26 cellular contexts compared by ENCODE assay signal in genomic region chr6:137767465-137767864, GRCh38.
A peak's percentile ranks its signal among the peaks of the same experiment; 100 is the strongest.
DNase-seq lines count a peak whose midpoint lies in the region; ATAC-seq and TF ChIP-seq lines count a peak whose summit lies in the region.
"Had no signal": no experiment of that assay in that cellular context is flagged by ENCODE, and none has a peak within 500 bp of the region (broad histone marks: within the 10 kb centered on the region; RNA-seq: fewer than 3 reads in every experiment).

No MANE protein-coding gene starts in this region.

- no peak overlapping the region for H3K27ac ChIP-seq in CD4-positive, alpha-beta T cell (ENCODE audit: low read depth, low read length)
- H3K27ac ChIP-seq in HEK293 (ENCODE audit: extremely low read depth, low read depth, low read length) = no peak overlapping the region
- peak overlapping the region; percentile 47 for H3K27ac ChIP-seq in mesodermal cell (ENCODE audit: low read depth, low read length, severe bottlenecking)
- H3K27ac ChIP-seq: coronary artery, gastroesophageal sphincter, prostate gland had no signal

- H3K4me3 Mint-ChIP-seq in CD4-positive, alpha-beta T cell = no peak overlapping the region
- no peak overlapping the region for H3K4me3 Mint-ChIP-seq in activated T-helper 2 cell treated with anti-CD3 and anti-CD28 coated beads, Interferon-gamma antibody, Interleukin-2, Interleukin-4, amounts not matched to agents 10 μg/mL and 5 μg/mL and 100 μg/mL, durations not matched to agents 14 hours and 24 hours and 36 hours (ENCODE audit: low read depth)
- H3K4me3 Mint-ChIP-seq in glutamatergic neuron (ENCODE audit: unreplicated experiment) = no peak overlapping the region
- H3K4me3 Mint-ChIP-seq: endodermal cell had no signal

- peak overlapping the region; percentile 73 for H3K27ac Mint-ChIP-seq in CD4-positive, alpha-beta T cell
- peak overlapping the region; percentile 94 for H3K27ac Mint-ChIP-seq in activated T-helper 2 cell treated with anti-CD3 and anti-CD28 coated beads, Interferon-gamma antibody, Interleukin-2, Interleukin-4, amounts not matched to agents 10 μg/mL and 5 μg/mL and 100 μg/mL, durations not matched to agents 14 hours and 24 hours and 36 hours
- no peak overlapping the region for H3K27ac Mint-ChIP-seq in glutamatergic neuron (ENCODE audit: unreplicated experiment)
- H3K27ac Mint-ChIP-seq: endodermal cell had no signal

- H3K4me1 Mint-ChIP-seq in CD4-positive, alpha-beta T cell (ENCODE audit: low read depth) = peaks cover 30% of the 10 kb centered on the region
- peaks cover 31% of the 10 kb centered on the region for H3K4me1 Mint-ChIP-seq in activated T-helper 2 cell treated with anti-CD3 and anti-CD28 coated beads, Interferon-gamma antibody, Interleukin-2, Interleukin-4, amounts not matched to agents 10 μg/mL and 5 μg/mL and 100 μg/mL, durations not matched to agents 14 hours and 24 hours and 36 hours (ENCODE audit: low read depth)
- no peaks in the 10 kb centered on the region for H3K4me1 Mint-ChIP-seq in glutamatergic neuron (ENCODE audit: low read depth, unreplicated experiment)

- no peaks in the 10 kb centered on the region for H3K36me3 Mint-ChIP-seq in CD4-positive, alpha-beta T cell (ENCODE audit: low read depth)
- H3K36me3 Mint-ChIP-seq in activated T-helper 2 cell treated with anti-CD3 and anti-CD28 coated beads, Interferon-gamma antibody, Interleukin-2, Interleukin-4, amounts not matched to agents 10 μg/mL and 5 μg/mL and 100 μg/mL, durations not matched to agents 14 hours and 24 hours and 36 hours (ENCODE audit: low read depth) = peaks cover 3% of the 10 kb centered on the region
- no peaks in the 10 kb centered on the region for H3K36me3 Mint-ChIP-seq in glutamatergic neuron (ENCODE audit: unreplicated experiment)

- H3K4me1 ChIP-seq in HEK293 (ENCODE audit: control insufficient read depth, insufficient read depth, low read length) (no peaks in the 10 kb centered on the region), mesodermal cell (ENCODE audit: control insufficient read depth, insufficient read depth, low read length, poor library complexity, severe bottlenecking) (peaks cover 12% of the 10 kb centered on the region)
- H3K4me1 ChIP-seq: gastroesophageal sphincter, prostate gland had no signal

- no peak for TF ChIP-seq CTCF in CD4-positive, alpha-beta T cell (IDR thresholded peaks at IDR 0.05)
- no peak for TF ChIP-seq CTCF in HEK293 (tag by site-specific recombination; IDR thresholded peaks at IDR 0.05)
- TF ChIP-seq CTCF in glutamatergic neuron (IDR thresholded peaks at IDR 0.05; ENCODE audit: partially characterized antibody, unreplicated experiment) = no peak

- POLR2A ChIA-PET in CD4-positive, alpha-beta T cell (lab: Charles Lee) = no interaction called here
- POLR2A ChIA-PET in HEK293 (lab: Yijun Ruan, JAX) = no interaction called here

- ATAC-seq in CD4-positive, alpha-beta T cell (ENCODE audit: poor library complexity) = no peak
- no peak for ATAC-seq in HG03460 (IDR thresholded peaks at IDR 0.05; ENCODE audit: unreplicated experiment)
- no peak for ATAC-seq in left colon
- ATAC-seq: gastroesophageal sphincter had no signal

- H3K9me3 ChIP-seq in CD4-positive, alpha-beta T cell (ENCODE audit: control insufficient read depth, low read length) = no peaks in the 10 kb centered on the region
- H3K9me3 ChIP-seq in HEK293 (ENCODE audit: control insufficient read depth, insufficient read depth, low read depth, low read length) = no peaks in the 10 kb centered on the region
- no peaks in the 10 kb centered on the region for H3K9me3 ChIP-seq in mesodermal cell (ENCODE audit: control insufficient read depth, low read length)
- H3K9me3 ChIP-seq: prostate gland, upper lobe of left lung had no signal

- H3K36me3 ChIP-seq in HEK293 (ENCODE audit: control insufficient read depth in 2 of 2, insufficient read depth in 1 of 2, low read length in 2 of 2) = no peaks in the 10 kb centered on the region
- H3K36me3 ChIP-seq in mesodermal cell (ENCODE audit: control insufficient read depth, insufficient read depth, low read length) = no peaks in the 10 kb centered on the region
- H3K36me3 ChIP-seq: gastroesophageal sphincter, prostate gland, upper lobe of left lung had no signal

- DNase-seq in CD4-positive, alpha-beta T cell = no peak
- no peak for DNase-seq in activated T-helper 2 cell treated with anti-CD3 and anti-CD28 coated beads, Interferon-gamma antibody, Interleukin-2, Interleukin-4, amounts not matched to agents 10 μg/mL and 5 μg/mL and 100 μg/mL, durations not matched to agents 14 hours and 24 hours and 36 hours (ENCODE audit: low spot score)
- no peak for DNase-seq in glutamatergic neuron
- DNase-seq in left colon = no peak
- no peak for DNase-seq in activated gamma-delta T cell treated with Interleukin-2 at 50 U/mL for 16 hours
- DNase-seq: activated CD4-positive, alpha-beta T cell treated with anti-CD3 and anti-CD28 coated beads, Interleukin-2, amount 50 U/mL, for 48 hours; activated T-cell treated with anti-CD3 and anti-CD28 coated beads for 4 hours; amygdala; DMS53; endodermal cell; H7; kidney glomerular epithelial cell; NCI-H1105; NCI-H2029 treated with DMSO at 0.1 percent for 48 hours; NCI-H2227 treated with DMSO at 0.1 percent for 48 hours; stimulated activated CD8-positive, alpha-beta memory T cell treated with anti-CD3 and anti-CD28 coated beads, Interleukin-4, amount 100 ng/mL, for 48 hours; substantia nigra; T-helper 9 cell; upper lobe of left lung had no signal

- H3K27me3 ChIP-seq in CD4-positive, alpha-beta T cell (ENCODE audit: control insufficient read depth, insufficient read depth, low read length) = no peaks in the 10 kb centered on the region
- H3K27me3 ChIP-seq: gastroesophageal sphincter, upper lobe of left lung had no signal

- WGBS in mesodermal cell (ENCODE audit: insufficient coverage in 2 of 2), 2 experiments = 71 to 100% methylated on average over 1 of the region's 2 CpGs

- CTCF ChIA-PET in CD4-positive, alpha-beta T cell (lab: Charles Lee) = no interaction called here
- CTCF ChIA-PET in HEK293 (lab: Yijun Ruan, JAX) = interaction anchor here (1.0 to 1.3 kb wide), 2 partner anchors 61 to 133 kb away, joined by 3 to 4 read pairs; no protein-coding TSS in a partner anchor

- no peak overlapping the region for H3K4me3 ChIP-seq in HEK293 (ENCODE audit: low read depth, low read length)
- no peak overlapping the region for H3K4me3 ChIP-seq in mesodermal cell (ENCODE audit: extremely low read depth, insufficient read depth, low read length, poor library complexity, severe bottlenecking)
- H3K4me3 ChIP-seq: coronary artery, gastroesophageal sphincter, lung, prostate gland, upper lobe of left lung had no signal

- intact Hi-C loops in CD4-positive, alpha-beta T cell (cut with DNase I, micrococcal nuclease) = loop anchor here in 1 of 2 experiments (5.0 kb wide), 1 partner anchor 40 kb away; no protein-coding TSS in a partner anchor
- intact Hi-C loops in activated T-helper 2 cell treated with anti-CD3 and anti-CD28 coated beads, Interferon-gamma antibody, Interleukin-2, Interleukin-4, amounts not matched to agents 10 μg/mL and 5 μg/mL and 100 μg/mL, durations not matched to agents 14 hours and 24 hours and 36 hours (cut with micrococcal nuclease) = no loop called here
- intact Hi-C loops in left colon (cut with DNase I, micrococcal nuclease) = no loop called here

- H3K27me3 Mint-ChIP-seq in CD4-positive, alpha-beta T cell = no peaks in the 10 kb centered on the region
- no peaks in the 10 kb centered on the region for H3K27me3 Mint-ChIP-seq in activated T-helper 2 cell treated with anti-CD3 and anti-CD28 coated beads, Interferon-gamma antibody, Interleukin-2, Interleukin-4, amounts not matched to agents 10 μg/mL and 5 μg/mL and 100 μg/mL, durations not matched to agents 14 hours and 24 hours and 36 hours (ENCODE audit: low read depth)
- peaks cover 2% of the 10 kb centered on the region for H3K27me3 Mint-ChIP-seq in glutamatergic neuron (ENCODE audit: unreplicated experiment)

- H3K9me3 Mint-ChIP-seq in CD4-positive, alpha-beta T cell = no peaks in the 10 kb centered on the region
- H3K9me3 Mint-ChIP-seq in activated T-helper 2 cell treated with anti-CD3 and anti-CD28 coated beads, Interferon-gamma antibody, Interleukin-2, Interleukin-4, amounts not matched to agents 10 μg/mL and 5 μg/mL and 100 μg/mL, durations not matched to agents 14 hours and 24 hours and 36 hours = peaks cover 4% of the 10 kb centered on the region
- no peaks in the 10 kb centered on the region for H3K9me3 Mint-ChIP-seq in glutamatergic neuron (ENCODE audit: unreplicated experiment)

TF ChIP-seq in HEK293, 187 proteins besides CTCF, POLR2A, EP300 and RAD21:
- TF ChIP-seq SETDB1 (IDR thresholded peaks at IDR 0.05; ENCODE audit: insufficient read length, low read length) (peak; percentile 26), ZNF211 (tag by site-specific recombination; IDR thresholded peaks at IDR 0.05; ENCODE audit: low read depth) (peak; percentile 89), ZNF792 (tag by site-specific recombination; IDR thresholded peaks at IDR 0.05) (no peak), ZNF747 (tag by site-specific recombination; IDR thresholded peaks at IDR 0.05) (no peak)
